20 cellular contexts compared by ENCODE assay signal in the genomic region with DNA sequence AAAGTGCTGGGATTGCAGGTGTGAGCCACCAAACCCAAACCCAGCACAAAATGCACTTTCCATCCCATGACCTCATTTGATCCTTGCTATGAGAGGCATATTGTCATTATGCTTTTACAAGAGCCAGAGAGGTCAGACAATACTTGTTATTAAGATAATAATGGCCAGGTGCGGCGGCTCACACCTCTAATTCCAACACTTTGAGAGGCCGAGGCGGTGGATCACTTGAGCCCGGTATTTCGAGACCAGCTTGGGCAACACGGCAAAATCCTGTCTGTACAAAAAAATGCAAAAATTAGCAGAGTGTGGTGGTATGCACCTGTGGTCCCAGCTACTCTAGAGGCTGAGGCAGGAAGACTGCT. TPM values are rescaled to one million over a fixed set of nuclear protein-coding genes. Genes with fewer than 3 reads are reported as not detected.
"Had no signal": no experiment of that assay in that cellular context is flagged by ENCODE, and none has a peak within 500 bp of the region (broad histone marks: within the 10 kb centered on the region; RNA-seq: fewer than 3 reads in every experiment).

No MANE protein-coding gene starts in this region.

- ATAC-seq: stimulated activated naive B cell treated with anti-CD40 and anti-IgM and Interleukin-4, amounts not matched to agents 10 μg/mL and 1 μg/mL and 100 μg/mL, for 72 hours had no signal

- H3K27me3 ChIP-seq: foreskin keratinocyte, hepatocyte, neutrophil, ovary, testis, upper lobe of right lung had no signal

- H3K36me3 ChIP-seq: neutrophil, ovary, upper lobe of right lung had no signal

- H3K4me3 ChIP-seq: hepatocyte, ovary, psoas muscle, skin epidermis, testis, upper lobe of right lung had no signal

- DNase-seq: activated B cell treated with CpG ODN at 0.5 μM for 24 hours; foreskin keratinocyte; psoas muscle; stimulated activated naive B cell treated with anti-CD40 and anti-IgM and Interleukin-4, amounts not matched to agents 10 μg/mL and 1 μg/mL and 100 μg/mL, for 72 hours; upper lobe of right lung had no signal

- H3K27me3 Mint-ChIP-seq: activated CD4-positive, alpha-beta memory T cell treated with anti-CD3 and anti-CD28 coated beads for 36 hours had no signal

- H3K27ac Mint-ChIP-seq: activated B cell treated with CpG ODN at 0.5 μM for 24 hours; activated CD4-positive, alpha-beta memory T cell treated with anti-CD3 and anti-CD28 coated beads for 36 hours; activated naive CD4-positive, alpha-beta T cell treated with anti-CD3 and anti-CD28 coated beads for 36 hours; activated naive CD8-positive, alpha-beta T cell treated with anti-CD3 and anti-CD28 coated beads, Interleukin-2, amount 10 ng/mL, durations not matched to agents 7 days and 5 days; activated T-cell treated with anti-CD3 and anti-CD28 coated beads, Interleukin-2, amount 50 U/mL, for 72 hours; dendritic cell treated with granulocyte-macrophage colony-stimulating factor and Interleukin-4, amounts not matched to agents 40 ng/mL and 50 ng/mL, for 4 days; stimulated activated naive B cell treated with anti-CD40 and anti-IgM and Interleukin-4, amounts not matched to agents 10 μg/mL and 1 μg/mL and 100 μg/mL, for 72 hours; T-helper 17 cell had no signal

- H3K4me1 Mint-ChIP-seq: activated B cell treated with CpG ODN at 0.5 μM for 24 hours had no signal

- H3K27ac ChIP-seq: foreskin keratinocyte, neutrophil, ovary, psoas muscle, upper lobe of right lung had no signal

- H3K36me3 Mint-ChIP-seq: activated CD4-positive, alpha-beta memory T cell treated with anti-CD3 and anti-CD28 coated beads for 36 hours; activated naive CD8-positive, alpha-beta T cell treated with anti-CD3 and anti-CD28 coated beads, Interleukin-2, amount 10 ng/mL, durations not matched to agents 7 days and 5 days; stimulated activated naive B cell treated with anti-CD40 and anti-IgM and Interleukin-4, amounts not matched to agents 10 μg/mL and 1 μg/mL and 100 μg/mL, for 72 hours had no signal

- H3K4me3 Mint-ChIP-seq: activated B cell treated with CpG ODN at 0.5 μM for 24 hours; activated CD4-positive, alpha-beta memory T cell treated with anti-CD3 and anti-CD28 coated beads for 36 hours; activated naive CD4-positive, alpha-beta T cell treated with anti-CD3 and anti-CD28 coated beads for 36 hours; activated naive CD8-positive, alpha-beta T cell treated with anti-CD3 and anti-CD28 coated beads, Interleukin-2, amount 10 ng/mL, durations not matched to agents 7 days and 5 days; activated T-cell treated with anti-CD3 and anti-CD28 coated beads, Interleukin-2, amount 50 U/mL, for 72 hours; dendritic cell treated with granulocyte-macrophage colony-stimulating factor and Interleukin-4, amounts not matched to agents 40 ng/mL and 50 ng/mL, for 4 days; nephron; stimulated activated naive B cell treated with anti-CD40 and anti-IgM and Interleukin-4, amounts not matched to agents 10 μg/mL and 1 μg/mL and 100 μg/mL, for 72 hours; T-helper 17 cell had no signal

- H3K9me3 ChIP-seq: neutrophil, ovary, psoas muscle, testis, upper lobe of right lung had no signal

- H3K9me3 Mint-ChIP-seq: activated B cell treated with CpG ODN at 0.5 μM for 24 hours; activated CD4-positive, alpha-beta memory T cell treated with anti-CD3 and anti-CD28 coated beads for 36 hours; activated naive CD4-positive, alpha-beta T cell treated with anti-CD3 and anti-CD28 coated beads for 36 hours; activated naive CD8-positive, alpha-beta T cell treated with anti-CD3 and anti-CD28 coated beads, Interleukin-2, amount 10 ng/mL, durations not matched to agents 7 days and 5 days; activated T-cell treated with anti-CD3 and anti-CD28 coated beads, Interleukin-2, amount 50 U/mL, for 72 hours; nephron had no signal

RNA-seq across cellular contexts. Expression of gene IL17B, which starts 55.9 kb away (rescaled TPM):
- total RNA-seq: activated B cell treated with CpG ODN at 0.5 μM for 24 hours; activated CD4-positive, alpha-beta memory T cell treated with anti-CD3 and anti-CD28 coated beads for 36 hours; activated naive CD4-positive, alpha-beta T cell treated with anti-CD3 and anti-CD28 coated beads for 36 hours; activated naive CD8-positive, alpha-beta T cell treated with anti-CD3 and anti-CD28 coated beads, Interleukin-2, amount 10 ng/mL, durations not matched to agents 7 days and 5 days; activated T-cell treated with anti-CD3 and anti-CD28 coated beads, Interleukin-2, amount 50 U/mL, for 72 hours; epithelial cell of proximal tubule; fibroblast of lung; foreskin keratinocyte; hepatocyte; liver; T-helper 17 cell; upper lobe of right lung had no signal
